In genomic region chr22:47034905-47035419, GRCh38 we compare ENCODE assay signal across 23 cellular contexts.
DNase-seq lines count a peak whose midpoint lies in the region; ATAC-seq and TF ChIP-seq lines count a peak whose summit lies in the region.
"Had no signal": no experiment of that assay in that cellular context is flagged by ENCODE, and none has a peak within 500 bp of the region (broad histone marks: within the 10 kb centered on the region; RNA-seq: fewer than 3 reads in every experiment).

No MANE protein-coding gene starts in this region.

- H3K9me3 ChIP-seq in left ventricle myocardium inferior (replicated peaks), result no peaks in the 10 kb centered on the region
- H3K9me3 ChIP-seq in esophagus squamous epithelium, result no peaks in the 10 kb centered on the region
- H3K9me3 ChIP-seq in MM.1S (replicated peaks; ENCODE audit: insufficient read depth, low read length), result no peaks in the 10 kb centered on the region
- H3K9me3 ChIP-seq: BLaER1 treated with 17β-estradiol and CSF1 and Interleukin-3, amounts not matched to agents 10 nM and 100 nM; heart right ventricle; MG63 had no signal

- intact Hi-C loops in Right ventricle myocardium superior (cut with DNase I) (no loop called here), left ventricle myocardium inferior (cut with micrococcal nuclease) (no loop called here), esophagus squamous epithelium (cut with DNase I) (no loop called here)

- no peaks in the 10 kb centered on the region for H3K79me2 ChIP-seq in MM.1S (ENCODE audit: low read length)

- H3K36me3 ChIP-seq in left ventricle myocardium inferior (peaks cover 3% of the 10 kb centered on the region), esophagus squamous epithelium (peaks cover 0 to 17% (median 0%) of the 10 kb centered on the region in 3 donors), MM.1S (replicated peaks; ENCODE audit: insufficient read depth, low read length) (no peaks in the 10 kb centered on the region)
- H3K36me3 ChIP-seq: brain microvascular endothelial cell, MG63 had no signal

- WGBS in esophagus squamous epithelium, 2 donors, result 64 to 77% methylated on average over 5 to 6 of the region's 11 CpGs

- H3K4me1 ChIP-seq in left ventricle myocardium inferior (peaks cover 4% of the 10 kb centered on the region), esophagus squamous epithelium (peaks cover 37 to 75% (median 37%) of the 10 kb centered on the region in 3 donors), MM.1S (ENCODE audit: low read length) (no peaks in the 10 kb centered on the region)
- H3K4me1 ChIP-seq: BLaER1 treated with 17β-estradiol and CSF1 and Interleukin-3, amounts not matched to agents 10 nM and 100 nM; heart right ventricle had no signal

- H3K9me2 ChIP-seq in MM.1S (replicated peaks; ENCODE audit: insufficient read depth, low read length), result no peaks in the 10 kb centered on the region

- H3K9me3 Mint-ChIP-seq in type B pancreatic cell, result no peaks in the 10 kb centered on the region
- H3K9me3 Mint-ChIP-seq: activated CD4-positive, alpha-beta T cell treated with anti-CD3 and anti-CD28 coated beads, Interleukin-2, amount 10 ng/mL, durations not matched to agents 24 days and 14 days; activated naive CD8-positive, alpha-beta T cell treated with anti-CD3 and anti-CD28 coated beads, Interleukin-2, amount 50 U/mL, for 24 hours; IgD-negative memory B cell; T-cell had no signal

- ATAC-seq in Right ventricle myocardium superior (ENCODE audit: poor library complexity), result no peak
- ATAC-seq: activated CD8-positive, alpha-beta memory T cell treated with anti-CD3 and anti-CD28 coated beads, Interleukin-2, amount 10 ng/mL, durations not matched to agents 7 days and 5 days; activated naive CD8-positive, alpha-beta T cell treated with anti-CD3 and anti-CD28 coated beads, Interleukin-2, amount 50 U/mL, for 24 hours; heart right ventricle; right cardiac atrium; T-cell had no signal

- no peak overlapping the region for H3K4me2 ChIP-seq in MM.1S (ENCODE audit: low read depth, low read length)
- H3K4me2 ChIP-seq: BLaER1 treated with 17β-estradiol and CSF1 and Interleukin-3, amounts not matched to agents 10 nM and 100 nM had no signal

- peak overlapping the region; percentile 90 for H3K27ac Mint-ChIP-seq in type B pancreatic cell
- H3K27ac Mint-ChIP-seq: activated CD4-positive, alpha-beta T cell treated with anti-CD3 and anti-CD28 coated beads, Interleukin-2, amount 10 ng/mL, durations not matched to agents 24 days and 14 days; activated CD8-positive, alpha-beta memory T cell treated with anti-CD3 and anti-CD28 coated beads, Interleukin-2, amount 10 ng/mL, durations not matched to agents 7 days and 5 days; activated naive CD8-positive, alpha-beta T cell treated with anti-CD3 and anti-CD28 coated beads, Interleukin-2, amount 50 U/mL, for 24 hours; T-cell had no signal

- no peaks in the 10 kb centered on the region for H4K20me1 ChIP-seq in MM.1S (ENCODE audit: insufficient read depth, low read length)

- peaks cover 36% of the 10 kb centered on the region for H3K4me1 Mint-ChIP-seq in type B pancreatic cell (ENCODE audit: unreplicated experiment)
- H3K4me1 Mint-ChIP-seq: activated CD4-positive, alpha-beta T cell treated with anti-CD3 and anti-CD28 coated beads, Interleukin-2, amount 10 ng/mL, durations not matched to agents 24 days and 14 days; activated CD8-positive, alpha-beta memory T cell treated with anti-CD3 and anti-CD28 coated beads, Interleukin-2, amount 10 ng/mL, durations not matched to agents 7 days and 5 days; activated naive CD8-positive, alpha-beta T cell treated with anti-CD3 and anti-CD28 coated beads, Interleukin-2, amount 50 U/mL, for 24 hours had no signal

- H3K27me3 Mint-ChIP-seq in type B pancreatic cell, result no peaks in the 10 kb centered on the region
- H3K27me3 Mint-ChIP-seq: activated CD4-positive, alpha-beta T cell treated with anti-CD3 and anti-CD28 coated beads, Interleukin-2, amount 10 ng/mL, durations not matched to agents 24 days and 14 days; activated CD8-positive, alpha-beta memory T cell treated with anti-CD3 and anti-CD28 coated beads, Interleukin-2, amount 10 ng/mL, durations not matched to agents 7 days and 5 days; activated naive CD8-positive, alpha-beta T cell treated with anti-CD3 and anti-CD28 coated beads, Interleukin-2, amount 50 U/mL, for 24 hours; IgD-negative memory B cell; T-cell had no signal

- H3F3A ChIP-seq in MM.1S (ENCODE audit: insufficient read depth, low read length), result no peaks in the 10 kb centered on the region

- H3K4me3 ChIP-seq in left ventricle myocardium inferior (no peak overlapping the region), esophagus squamous epithelium (no peak overlapping the region), MM.1S (ENCODE audit: low read length) (no peak overlapping the region)
- H3K4me3 ChIP-seq: BLaER1 treated with 17β-estradiol and CSF1 and Interleukin-3, amounts not matched to agents 10 nM and 100 nM; heart right ventricle; MG63 had no signal

- TF ChIP-seq POLR2A in esophagus squamous epithelium (IDR thresholded peaks at IDR 0.05), result no peak

- H3K27me3 ChIP-seq in left ventricle myocardium inferior (ENCODE audit: low read depth), result no peaks in the 10 kb centered on the region
- no peaks in the 10 kb centered on the region for H3K27me3 ChIP-seq in esophagus squamous epithelium
- no peaks in the 10 kb centered on the region for H3K27me3 ChIP-seq in MM.1S (replicated peaks; ENCODE audit: insufficient read depth, low read length)
- H3K27me3 ChIP-seq: BLaER1 treated with 17β-estradiol and CSF1 and Interleukin-3, amounts not matched to agents 10 nM and 100 nM; brain microvascular endothelial cell; heart right ventricle; MG63 had no signal

- H3K27ac ChIP-seq in left ventricle myocardium inferior (replicated peaks) (no peak overlapping the region), esophagus squamous epithelium (peak overlapping the region; percentile 32 to 95 (median 82)), MM.1S (ENCODE audit: low read length) (no peak overlapping the region)
- H3K27ac ChIP-seq: BLaER1 treated with 17β-estradiol and CSF1 and Interleukin-3, amounts not matched to agents 10 nM and 100 nM; brain microvascular endothelial cell; heart right ventricle; HL-60 had no signal

- no peak overlapping the region for H2AFZ ChIP-seq in MM.1S (ENCODE audit: low read length)

- DNase-seq in Right ventricle myocardium superior, result peak; percentile 23
- DNase-seq in left ventricle myocardium inferior, result no peak
- peak; percentile 97 for DNase-seq in NCI-H2171 treated with DMSO at 0.1 percent for 48 hours (lab: John Stamatoyannopoulos, UW)
- DNase-seq in esophagus squamous epithelium (lab: John Stamatoyannopoulos, UW), result no peak
- DNase-seq in type B pancreatic cell (ENCODE audit: extremely low spot score, unreplicated experiment), result no peak
- DNase-seq in islet precursor cell, result no peak
- DNase-seq in MM.1S, result no peak
- DNase-seq in NCI-H187 treated with DMSO at 0.1 percent for 48 hours (lab: John Stamatoyannopoulos, UW), result no peak
- DNase-seq: activated CD4-positive, alpha-beta T cell treated with anti-CD3 and anti-CD28 coated beads, Interleukin-2, amount 10 ng/mL, durations not matched to agents 24 days and 14 days; activated CD8-positive, alpha-beta memory T cell treated with anti-CD3 and anti-CD28 coated beads, Interleukin-2, amount 10 ng/mL, durations not matched to agents 7 days and 5 days; activated naive CD8-positive, alpha-beta T cell treated with anti-CD3 and anti-CD28 coated beads, Interleukin-2, amount 50 U/mL, for 24 hours; brain microvascular endothelial cell; Calu3; cortex of kidney; MG63; NCI-H146; stimulated activated CD4-positive, alpha-beta T cell treated with anti-CD3 and anti-CD28 coated beads, Interleukin-15, amount 100 ng/mL, for 24 hours; T-cell had no signal

- no peak overlapping the region for H3K9ac ChIP-seq in MM.1S (ENCODE audit: low read length)
- H3K9ac ChIP-seq: BLaER1 treated with 17β-estradiol and CSF1 and Interleukin-3, amounts not matched to agents 10 nM and 100 nM had no signal

- peak overlapping the region; percentile 9 for H3K4me3 Mint-ChIP-seq in type B pancreatic cell
- H3K4me3 Mint-ChIP-seq: activated CD4-positive, alpha-beta T cell treated with anti-CD3 and anti-CD28 coated beads, Interleukin-2, amount 10 ng/mL, durations not matched to agents 24 days and 14 days; activated CD8-positive, alpha-beta memory T cell treated with anti-CD3 and anti-CD28 coated beads, Interleukin-2, amount 10 ng/mL, durations not matched to agents 7 days and 5 days; activated naive CD8-positive, alpha-beta T cell treated with anti-CD3 and anti-CD28 coated beads, Interleukin-2, amount 50 U/mL, for 24 hours; IgD-negative memory B cell; T-cell had no signal

- H3K36me3 Mint-ChIP-seq in type B pancreatic cell, result peaks cover 5% of the 10 kb centered on the region
- H3K36me3 Mint-ChIP-seq: activated CD8-positive, alpha-beta memory T cell treated with anti-CD3 and anti-CD28 coated beads, Interleukin-2, amount 10 ng/mL, durations not matched to agents 7 days and 5 days had no signal

- TF ChIP-seq CTCF in left ventricle myocardium inferior (IDR thresholded peaks at IDR 0.05; ENCODE audit: borderline replicate concordance) (no peak), esophagus squamous epithelium (IDR thresholded peaks at IDR 0.05) (no peak), type B pancreatic cell (conservative IDR thresholded peaks at IDR 0.05) (no peak), MM.1S (IDR thresholded peaks at IDR 0.05; ENCODE audit: low read length) (no peak)

Comparison
In these comparisons a context has a peak if more than half of its experiments do, and no peak if none do; other contexts are left out.
1. DNase-seq: peak in Right ventricle myocardium superior (single experiment) and NCI-H2171 treated with DMSO at 0.1 percent for 48 hours (single experiment); none in left ventricle myocardium inferior (single experiment), esophagus squamous epithelium (single experiment), type B pancreatic cell (single experiment), islet precursor cell (single experiment), MM.1S (single experiment) and NCI-H187 treated with DMSO at 0.1 percent for 48 hours (single experiment).
2. H3K27ac ChIP-seq: peak in esophagus squamous epithelium (4 of 4); none in left ventricle myocardium inferior (single experiment) and MM.1S (single experiment).